ENCODE assay signal across 28 cellular contexts in the genomic region with DNA sequence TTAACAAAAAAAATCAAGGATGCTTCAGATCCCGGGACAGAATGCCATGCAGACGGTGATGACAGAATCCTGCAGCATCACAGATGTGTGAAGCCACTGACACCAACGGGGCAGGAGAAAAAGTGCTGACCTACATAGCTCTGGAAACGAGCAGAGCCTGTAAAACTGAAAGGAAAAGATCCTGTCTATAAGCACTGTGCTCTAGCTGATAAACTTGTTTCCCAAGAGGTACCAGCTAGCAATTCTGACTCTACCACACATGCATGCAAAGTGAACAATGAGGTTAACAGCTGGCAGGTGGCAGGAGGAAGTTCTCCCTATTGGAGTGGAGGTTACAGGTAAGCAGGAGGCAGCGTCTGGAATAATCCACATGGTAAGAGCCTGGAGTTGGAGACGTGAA.
"Had no signal": no experiment of that assay in that cellular context is flagged by ENCODE, and none has a peak within 500 bp of the region (broad histone marks: within the 10 kb centered on the region; RNA-seq: fewer than 3 reads in every experiment).

No MANE protein-coding gene starts in this region.

- H3K36me3 Mint-ChIP-seq: stimulated activated effector memory CD8-positive, alpha-beta T cell treated with anti-CD3 and anti-CD28 coated beads, Interleukin-12 subunit alpha, Interleukin-12 subunit beta, amount 100 ng/mL, for 72 hours had no signal

- H3K4me3 Mint-ChIP-seq: naive thymus-derived CD8-positive, alpha-beta T cell; natural killer cell treated with Interleukin-12 subunit alpha and Interleukin-12 subunit beta and Interleukin-15 and Interleukin-18, amount 100 ng/mL, for 72 hours; nephron progenitor cell; neural crest cell; stimulated activated effector memory CD8-positive, alpha-beta T cell treated with anti-CD3 and anti-CD28 coated beads, Interleukin-12 subunit alpha, Interleukin-12 subunit beta, amount 100 ng/mL, for 72 hours; stimulated activated naive B cell treated with anti-CD40 and anti-IgM and Interleukin-4, amounts not matched to agents 10 μg/mL and 1 μg/mL and 100 μg/mL, for 72 hours; stimulated activated naive CD8-positive, alpha-beta T cell treated with anti-CD3 and anti-CD28 coated beads, Interleukin-15, Interleukin-2, amounts not matched to agents 100 ng/mL and 50 ng/mL, for 24 hours had no signal

- ATAC-seq: naive thymus-derived CD8-positive, alpha-beta T cell; natural killer cell treated with Interleukin-12 subunit alpha and Interleukin-12 subunit beta and Interleukin-15 and Interleukin-18, amount 100 ng/mL, for 72 hours; pancreas; sciatic nerve; stimulated activated effector memory CD8-positive, alpha-beta T cell treated with anti-CD3 and anti-CD28 coated beads, Interleukin-12 subunit alpha, Interleukin-12 subunit beta, amount 100 ng/mL, for 72 hours; stimulated activated naive B cell treated with anti-CD40 and anti-IgM and Interleukin-4, amounts not matched to agents 10 μg/mL and 1 μg/mL and 100 μg/mL, for 72 hours had no signal

- H3K4me1 Mint-ChIP-seq: stimulated activated naive B cell treated with anti-CD40 and anti-IgM and Interleukin-4, amounts not matched to agents 10 μg/mL and 1 μg/mL and 100 μg/mL, for 72 hours had no signal

- H3K4me1 ChIP-seq: pancreas, prostate gland, right atrium auricular region, stomach, thyroid gland, tibial nerve, upper lobe of left lung, vagina had no signal

- H3K9me3 ChIP-seq: neutrophil, pancreas, prostate gland, thyroid gland had no signal

- H3K4me3 ChIP-seq: pancreas, prostate gland, right atrium auricular region, skin epidermis, smooth muscle cell, stomach, thoracic aorta, thyroid gland, tibial nerve, upper lobe of left lung, vagina had no signal

- H3K27ac ChIP-seq: neutrophil, pancreas, prostate gland, right atrium auricular region, skin epidermis, stomach, thoracic aorta, thyroid gland, tibial nerve, upper lobe of left lung, vagina had no signal

- DNase-seq: naive B cell; naive thymus-derived CD8-positive, alpha-beta T cell; nephron progenitor cell; pancreas; retina; stimulated activated CD4-positive, alpha-beta T cell treated with anti-CD3 and anti-CD28 coated beads, Interleukin-15, amount 100 ng/mL, for 24 hours; stimulated activated CD4-positive, alpha-beta T cell treated with anti-CD3 and anti-CD28 coated beads, Interleukin-2, amount 100 ng/mL, for 24 hours; stimulated activated CD4-positive, alpha-beta T cell treated with anti-CD3 and anti-CD28 coated beads, Interleukin-2, amount 100 ng/mL, for 48 hours; stimulated activated CD4-positive, alpha-beta T cell treated with anti-CD3 and anti-CD28 coated beads, Interleukin-4, amount 100 ng/mL, for 24 hours; stimulated activated naive B cell treated with anti-CD40 and anti-IgM and Interleukin-4, amounts not matched to agents 10 μg/mL and 1 μg/mL and 100 μg/mL, for 72 hours; stimulated activated naive CD4-positive, alpha-beta T cell treated with Interleukin-2 at 50 U/mL for 16 hours; stomach; thyroid gland; trophoblast cell; upper lobe of left lung had no signal

- H3K27ac Mint-ChIP-seq: naive B cell; naive thymus-derived CD8-positive, alpha-beta T cell; natural killer cell treated with Interleukin-12 subunit alpha and Interleukin-12 subunit beta and Interleukin-15 and Interleukin-18, amount 100 ng/mL, for 72 hours; nephron progenitor cell; stimulated activated effector memory CD8-positive, alpha-beta T cell treated with anti-CD3 and anti-CD28 coated beads, Interleukin-12 subunit alpha, Interleukin-12 subunit beta, amount 100 ng/mL, for 72 hours; stimulated activated naive B cell treated with anti-CD40 and anti-IgM and Interleukin-4, amounts not matched to agents 10 μg/mL and 1 μg/mL and 100 μg/mL, for 72 hours; stimulated activated naive CD8-positive, alpha-beta T cell treated with anti-CD3 and anti-CD28 coated beads, Interleukin-15, Interleukin-2, amounts not matched to agents 100 ng/mL and 50 ng/mL, for 24 hours had no signal

- H3K27me3 ChIP-seq: neutrophil, pancreas, right atrium auricular region, thyroid gland, tibial nerve, upper lobe of left lung, vagina had no signal

- H3K36me3 ChIP-seq: neutrophil, pancreas, prostate gland, right atrium auricular region, thoracic aorta, thyroid gland, tibial nerve, upper lobe of left lung, vagina had no signal
